ENCODE assay signal across 1 cellular context in genomic region chr22:35341090-35341874, GRCh38.
TF ChIP-seq lines count a peak whose summit lies in the region.

No MANE protein-coding gene starts in this region.

TF ChIP-seq in WTC11, 78 proteins besides CTCF, POLR2A, EP300 and RAD21:
- TF ChIP-seq EMX1 (CRISPR knock-in tag; IDR thresholded peaks at IDR 0.05) = no peak
- no peak for TF ChIP-seq JAZF1 (CRISPR knock-in tag; IDR thresholded peaks at IDR 0.05)
- no peak for TF ChIP-seq E2F1 (CRISPR knock-in tag; IDR thresholded peaks at IDR 0.05)
- TF ChIP-seq KAT7 (CRISPR knock-in tag; IDR thresholded peaks at IDR 0.05; ENCODE audit: borderline replicate concordance) = no peak
- TF ChIP-seq ERG (CRISPR knock-in tag; IDR thresholded peaks at IDR 0.05) = no peak
- TF ChIP-seq ZNF416 (CRISPR knock-in tag; IDR thresholded peaks at IDR 0.05) = no peak
- no peak for TF ChIP-seq ESRRA (CRISPR knock-in tag; IDR thresholded peaks at IDR 0.05; ENCODE audit: borderline replicate concordance)
- no peak for TF ChIP-seq ATF2 (CRISPR knock-in tag; IDR thresholded peaks at IDR 0.05; ENCODE audit: borderline replicate concordance, low read depth)
- TF ChIP-seq SMAD3 (CRISPR knock-in tag; IDR thresholded peaks at IDR 0.05; ENCODE audit: borderline replicate concordance) = no peak
- TF ChIP-seq, protein P1, sequence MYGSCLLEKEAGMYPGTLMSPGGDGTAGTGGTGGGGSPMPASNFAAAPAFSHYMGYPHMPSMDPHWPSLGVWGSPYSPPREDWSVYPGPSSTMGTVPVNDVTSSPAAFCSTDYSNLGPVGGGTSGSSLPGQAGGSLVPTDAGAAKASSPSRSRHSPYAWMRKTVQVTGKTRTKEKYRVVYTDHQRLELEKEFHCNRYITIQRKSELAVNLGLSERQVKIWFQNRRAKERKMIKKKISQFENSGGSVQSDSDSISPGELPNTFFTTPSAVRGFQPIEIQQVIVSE (CRISPR knock-in tag; IDR thresholded peaks at IDR 0.05; ENCODE audit: borderline replicate concordance) = no peak
- TF ChIP-seq, protein P2, sequence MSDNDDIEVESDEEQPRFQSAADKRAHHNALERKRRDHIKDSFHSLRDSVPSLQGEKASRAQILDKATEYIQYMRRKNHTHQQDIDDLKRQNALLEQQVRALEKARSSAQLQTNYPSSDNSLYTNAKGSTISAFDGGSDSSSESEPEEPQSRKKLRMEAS (CRISPR knock-in tag; IDR thresholded peaks at IDR 0.05) = no peak
- no peak for TF ChIP-seq CREM (CRISPR knock-in tag; IDR thresholded peaks at IDR 0.05)
- TF ChIP-seq SMAD4 (CRISPR knock-in tag; IDR thresholded peaks at IDR 0.05) = no peak
- no peak for TF ChIP-seq NFE2L1 (CRISPR knock-in tag; IDR thresholded peaks at IDR 0.05)
- TF ChIP-seq ETV6 (CRISPR knock-in tag; IDR thresholded peaks at IDR 0.05) = no peak
